Comparison of ENCODE assay signal across 8 cellular contexts in the genomic region with DNA sequence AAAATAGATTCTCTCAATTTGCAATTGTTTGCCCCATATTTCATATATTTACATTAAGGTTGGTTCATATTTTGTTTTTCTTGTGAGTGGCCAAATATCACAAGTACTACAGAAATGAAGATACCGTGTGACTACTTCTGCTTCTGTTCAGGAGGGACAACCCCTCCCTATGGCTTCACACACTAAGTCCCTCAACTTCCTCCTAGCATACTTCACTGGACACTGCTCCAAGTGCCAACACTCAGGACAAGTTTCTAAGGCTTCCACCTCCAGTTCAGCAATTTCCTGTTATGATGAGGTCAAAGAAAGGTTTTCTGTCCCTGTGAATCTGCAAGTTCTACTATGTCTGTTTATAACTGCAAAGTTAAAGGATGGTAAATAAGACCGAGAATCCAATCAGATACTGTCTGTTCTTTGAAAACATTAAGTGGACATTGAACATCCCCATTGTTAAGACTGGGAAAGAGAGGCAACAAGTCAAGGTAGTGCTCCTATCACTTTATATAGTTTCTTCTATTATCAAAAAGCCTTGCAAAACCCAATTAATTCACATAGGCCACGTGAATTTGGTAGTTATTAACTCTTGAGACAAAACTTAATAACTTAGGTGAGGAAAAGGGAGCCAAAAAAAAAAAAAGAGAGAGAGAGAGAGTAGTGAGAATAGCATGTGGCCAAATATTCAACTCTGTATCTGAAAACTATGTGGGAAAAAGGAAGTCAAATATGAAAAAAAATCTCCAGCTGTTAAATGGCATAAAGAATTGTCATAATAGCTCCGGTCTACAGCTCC.
DNase-seq lines count a peak whose midpoint lies in the region; ATAC-seq and TF ChIP-seq lines count a peak whose summit lies in the region.

No MANE protein-coding gene starts in this region.

- H3K4me1 ChIP-seq in BE2C (no peaks in the 10 kb centered on the region), adipocyte (ENCODE audit: control insufficient read depth, insufficient read depth, low read length) (no peaks in the 10 kb centered on the region), mucosa of descending colon (ENCODE audit: low read depth) (peaks cover 5% of the 10 kb centered on the region)

- no peaks in the 10 kb centered on the region for H3K9me3 ChIP-seq in BE2C
- H3K9me3 ChIP-seq in adipocyte (ENCODE audit: control insufficient read depth, low read length): no peaks in the 10 kb centered on the region
- H3K9me3 ChIP-seq in mucosa of descending colon: no peaks in the 10 kb centered on the region

- H3K27me3 ChIP-seq in BE2C: no peaks in the 10 kb centered on the region
- H3K27me3 ChIP-seq in adipocyte (replicated peaks; ENCODE audit: control insufficient read depth, insufficient read depth, low read length): no peaks in the 10 kb centered on the region

- H3K36me3 ChIP-seq in BE2C: no peaks in the 10 kb centered on the region
- no peaks in the 10 kb centered on the region for H3K36me3 ChIP-seq in adipocyte (ENCODE audit: control insufficient read depth, insufficient read depth, low read length, severe bottlenecking)
- no peaks in the 10 kb centered on the region for H3K36me3 ChIP-seq in mucosa of descending colon (ENCODE audit: low read depth)

- TF ChIP-seq CTCF in BE2C (IDR thresholded peaks at IDR 0.05; ENCODE audit: low read depth, low read length) (no peak), mucosa of descending colon (IDR thresholded peaks at IDR 0.05) (no peak)

- intact Hi-C loops in mucosa of descending colon (cut with DNase I, micrococcal nuclease): no loop called here

- H3K4me3 ChIP-seq in BE2C (ENCODE audit: low read depth, low read length) (peak overlapping the region; percentile 33; the same call in 1 of the 2 replicates), adipocyte (ENCODE audit: low read length) (peak overlapping the region; percentile 65), mucosa of descending colon (no peak overlapping the region)

- H3K9ac ChIP-seq in adipocyte (ENCODE audit: low read length): no peak overlapping the region

- DNase-seq in BE2C (no peak), adipocyte (ENCODE audit: low read depth) (no peak), mucosa of descending colon (peak in 1 of 3 donors; percentile 36), amygdala (lab: John Stamatoyannopoulos, UW) (no peak), NCI-H226 (no peak)

- ATAC-seq in GM19452 (IDR thresholded peaks at IDR 0.05; ENCODE audit: unreplicated experiment) (peak; percentile 98), HG03442 (IDR thresholded peaks at IDR 0.05; ENCODE audit: unreplicated experiment) (peak; percentile 99), mucosa of descending colon (peak; percentile 94), GM19455 (IDR thresholded peaks at IDR 0.05; ENCODE audit: unreplicated experiment) (no peak)
